In genomic region chr1:172997941-172998361, GRCh38 we compare ENCODE assay signal across 32 cellular contexts. TPM values are rescaled to one million over a fixed set of nuclear protein-coding genes. Genes with fewer than 3 reads are reported as not detected.
DNase-seq lines count a peak whose midpoint lies in the region; TF ChIP-seq lines count a peak whose summit lies in the region.
"Had no signal": no experiment of that assay in that cellular context is flagged by ENCODE, and none has a peak within 500 bp of the region (broad histone marks: within the 10 kb centered on the region; RNA-seq: fewer than 3 reads in every experiment).

No MANE protein-coding gene starts in this region.

- H3K27ac ChIP-seq in SJSA1: peak overlapping the region; percentile 27; the same call in 1 of the 2 replicates
- H3K27ac ChIP-seq: coronary artery, heart left ventricle, KMS-11, ovary had no signal

- intact Hi-C loops in CD14-positive monocyte (cut with micrococcal nuclease): no loop called here

- peak; percentile 79 for DNase-seq in A172 (ENCODE audit: low spot score)
- peak; percentile 39 for DNase-seq in HCEC 1CT
- no peak for DNase-seq in SJSA1 (ENCODE audit: low read depth in 1 of 2, low spot score in 2 of 2)
- DNase-seq in fibroblast of the aortic adventitia (ENCODE audit: low read depth): peak; percentile 72
- no peak for DNase-seq in activated naive CD4-positive, alpha-beta T cell treated with Interleukin-2 at 50 U/mL for 16 hours
- DNase-seq in CD14-positive monocyte (ENCODE audit: low spot score): no peak
- no peak for DNase-seq in iPS-NIHi7 (ENCODE audit: extremely low spot score)
- DNase-seq in activated naive CD4-positive, alpha-beta T cell treated with anti-CD3 and anti-CD28 coated beads, Interleukin-2, amount 10 ng/mL, durations not matched to agents 7 days and 5 days: no peak
- DNase-seq: 8988T; activated CD4-positive, alpha-beta memory T cell treated with anti-CD3 and anti-CD28 coated beads, Interleukin-2, amount 10 ng/mL, durations not matched to agents 7 days and 5 days; activated CD8-positive, alpha-beta memory T cell treated with anti-CD3 and anti-CD28 coated beads, Interleukin-2, amount 50 U/mL, for 48 hours; AML-193; caudate nucleus; CD4-positive, alpha-beta memory T cell; DND-41; effector CD8-positive, alpha-beta T cell; H7; heart left ventricle; NCI-H1417; NCI-H2029 treated with DMSO at 0.1 percent for 48 hours; NCI-H2227 treated with DMSO at 0.1 percent for 48 hours; NCI-H526 treated with DMSO at 0.1 percent for 48 hours; nephron progenitor cell; ovary; SHP77 treated with DMSO at 0.1 percent for 48 hours; trophoblast cell had no signal

- H3K4me3 ChIP-seq in SJSA1 (no peak overlapping the region), fibroblast of the aortic adventitia (ENCODE audit: low read depth, low read length) (no peak overlapping the region)
- H3K4me3 ChIP-seq: coronary artery, heart left ventricle, ovary had no signal

- no peaks in the 10 kb centered on the region for H3K27me3 Mint-ChIP-seq in CD14-positive monocyte (ENCODE audit: low read depth in 3 of 3)
- peaks cover 4% of the 10 kb centered on the region for H3K27me3 Mint-ChIP-seq in activated naive CD4-positive, alpha-beta T cell treated with anti-CD3 and anti-CD28 coated beads, Interleukin-2, amount 10 ng/mL, durations not matched to agents 7 days and 5 days
- H3K27me3 Mint-ChIP-seq: activated naive CD4-positive, alpha-beta T cell treated with anti-CD3 and anti-CD28 coated beads, Interleukin-2, amount 50 U/mL, for 24 hours; CD4-positive, alpha-beta memory T cell; stimulated activated memory B cell treated with anti-CD40 and anti-IgM and Interleukin-4, amounts not matched to agents 10 μg/mL and 1 μg/mL and 100 μg/mL, for 72 hours had no signal

- H3K4me1 ChIP-seq in SJSA1 (replicated peaks): peaks cover 22% of the 10 kb centered on the region
- H3K4me1 ChIP-seq: heart left ventricle had no signal

- no peaks in the 10 kb centered on the region for H3K36me3 ChIP-seq in SJSA1
- H3K36me3 ChIP-seq: heart left ventricle, ovary had no signal

- H3K4me1 Mint-ChIP-seq in CD14-positive monocyte: no peaks in the 10 kb centered on the region
- H3K4me1 Mint-ChIP-seq in activated naive CD4-positive, alpha-beta T cell treated with anti-CD3 and anti-CD28 coated beads, Interleukin-2, amount 10 ng/mL, durations not matched to agents 7 days and 5 days: no peaks in the 10 kb centered on the region
- H3K4me1 Mint-ChIP-seq: activated CD4-positive, alpha-beta memory T cell treated with anti-CD3 and anti-CD28 coated beads, Interleukin-2, amount 10 ng/mL, durations not matched to agents 7 days and 5 days; activated naive CD4-positive, alpha-beta T cell treated with anti-CD3 and anti-CD28 coated beads, Interleukin-2, amount 50 U/mL, for 24 hours; CD4-positive, alpha-beta memory T cell; nephron progenitor cell; stimulated activated memory B cell treated with anti-CD40 and anti-IgM and Interleukin-4, amounts not matched to agents 10 μg/mL and 1 μg/mL and 100 μg/mL, for 72 hours had no signal

- H3K27me3 ChIP-seq in SJSA1 (replicated peaks): no peaks in the 10 kb centered on the region
- H3K27me3 ChIP-seq: heart left ventricle, ovary had no signal

- H3K9me3 Mint-ChIP-seq in CD14-positive monocyte: peaks cover 16 to 30% (median 21%) of the 10 kb centered on the region in 7 donors
- H3K9me3 Mint-ChIP-seq in activated naive CD4-positive, alpha-beta T cell treated with anti-CD3 and anti-CD28 coated beads, Interleukin-2, amount 10 ng/mL, durations not matched to agents 7 days and 5 days: peaks cover 10% of the 10 kb centered on the region

- H3K4me3 Mint-ChIP-seq in CD14-positive monocyte: no peak overlapping the region
- no peak overlapping the region for H3K4me3 Mint-ChIP-seq in activated naive CD4-positive, alpha-beta T cell treated with anti-CD3 and anti-CD28 coated beads, Interleukin-2, amount 10 ng/mL, durations not matched to agents 7 days and 5 days
- H3K4me3 Mint-ChIP-seq: activated CD4-positive, alpha-beta memory T cell treated with anti-CD3 and anti-CD28 coated beads, Interleukin-2, amount 10 ng/mL, durations not matched to agents 7 days and 5 days; activated naive CD4-positive, alpha-beta T cell treated with anti-CD3 and anti-CD28 coated beads, Interleukin-2, amount 50 U/mL, for 24 hours; CD4-positive, alpha-beta memory T cell; nephron progenitor cell; stimulated activated memory B cell treated with anti-CD40 and anti-IgM and Interleukin-4, amounts not matched to agents 10 μg/mL and 1 μg/mL and 100 μg/mL, for 72 hours had no signal

- TF ChIP-seq CTCF in fibroblast of the aortic adventitia (IDR thresholded peaks at IDR 0.05; ENCODE audit: insufficient read depth, low read length) (no peak), CD14-positive monocyte (IDR thresholded peaks at IDR 0.05) (no peak)

- no peaks in the 10 kb centered on the region for H3K36me3 Mint-ChIP-seq in CD14-positive monocyte
- H3K36me3 Mint-ChIP-seq in activated naive CD4-positive, alpha-beta T cell treated with anti-CD3 and anti-CD28 coated beads, Interleukin-2, amount 10 ng/mL, durations not matched to agents 7 days and 5 days: no peaks in the 10 kb centered on the region

- CTCF ChIA-PET in activated naive CD4-positive, alpha-beta T cell treated with anti-CD3 and anti-CD28 coated beads, Interleukin-2, amount 10 ng/mL, durations not matched to agents 7 days and 5 days (lab: Charles Lee): no interaction called here

- H3K9me3 ChIP-seq in SJSA1 (replicated peaks): peaks cover 5% of the 10 kb centered on the region; the same call in 1 of the 2 replicates
- H3K9me3 ChIP-seq: ovary had no signal

- H3K27ac Mint-ChIP-seq in CD14-positive monocyte: no peak overlapping the region
- H3K27ac Mint-ChIP-seq in activated naive CD4-positive, alpha-beta T cell treated with anti-CD3 and anti-CD28 coated beads, Interleukin-2, amount 10 ng/mL, durations not matched to agents 7 days and 5 days: no peak overlapping the region
- H3K27ac Mint-ChIP-seq: activated CD4-positive, alpha-beta memory T cell treated with anti-CD3 and anti-CD28 coated beads, Interleukin-2, amount 10 ng/mL, durations not matched to agents 7 days and 5 days; activated naive CD4-positive, alpha-beta T cell treated with anti-CD3 and anti-CD28 coated beads, Interleukin-2, amount 50 U/mL, for 24 hours; CD4-positive, alpha-beta memory T cell; nephron progenitor cell; stimulated activated memory B cell treated with anti-CD40 and anti-IgM and Interleukin-4, amounts not matched to agents 10 μg/mL and 1 μg/mL and 100 μg/mL, for 72 hours had no signal

RNA-seq across cellular contexts. Expression of gene TNFSF18, which starts 52.8 kb away (rescaled TPM):
- 0.12 and 0.24 TPM in 2 replicates for total RNA-seq in A172 (2014; rRNA removed; shearing (Covaris generic))
- total RNA-seq in SJSA1 (2014; rRNA removed; shearing (Covaris generic)): 0.05 TPM in 1 of 2 replicates, not detected in the other
- total RNA-seq in fibroblast of the aortic adventitia (ENCODE audit: low replicate concordance): 0.09 and 0.65 TPM in 2 replicates
- not detected for polyA plus RNA-seq in CD14-positive monocyte
- total RNA-seq: activated CD4-positive, alpha-beta memory T cell treated with anti-CD3 and anti-CD28 coated beads, Interleukin-2, amount 10 ng/mL, durations not matched to agents 7 days and 5 days; CD4-positive, alpha-beta memory T cell; epithelial cell of proximal tubule; H7; T-helper 2 cell treated with Interferon-gamma antibody and Interleukin-4, amounts not matched to agents 100 ng/mL and 5 ng/mL, for 36 hours had no signal
- polyA plus RNA-seq: CD4-positive, alpha-beta memory T cell; ovary had no signal

Comparison
In these comparisons a context has a peak if more than half of its experiments do, and no peak if none do; other contexts are left out.
1. DNase-seq: peak in A172 (single experiment), HCEC 1CT (single experiment) and fibroblast of the aortic adventitia (single experiment); none in SJSA1 (0 of 2), activated naive CD4-positive, alpha-beta T cell treated with Interleukin-2 at 50 U/mL for 16 hours (single experiment), CD14-positive monocyte (single experiment), iPS-NIHi7 (single experiment) and activated naive CD4-positive, alpha-beta T cell treated with anti-CD3 and anti-CD28 coated beads, Interleukin-2, amount 10 ng/mL, durations not matched to agents 7 days and 5 days (single experiment).